ENCODE assay signal across 9 cellular contexts in the genomic region with DNA sequence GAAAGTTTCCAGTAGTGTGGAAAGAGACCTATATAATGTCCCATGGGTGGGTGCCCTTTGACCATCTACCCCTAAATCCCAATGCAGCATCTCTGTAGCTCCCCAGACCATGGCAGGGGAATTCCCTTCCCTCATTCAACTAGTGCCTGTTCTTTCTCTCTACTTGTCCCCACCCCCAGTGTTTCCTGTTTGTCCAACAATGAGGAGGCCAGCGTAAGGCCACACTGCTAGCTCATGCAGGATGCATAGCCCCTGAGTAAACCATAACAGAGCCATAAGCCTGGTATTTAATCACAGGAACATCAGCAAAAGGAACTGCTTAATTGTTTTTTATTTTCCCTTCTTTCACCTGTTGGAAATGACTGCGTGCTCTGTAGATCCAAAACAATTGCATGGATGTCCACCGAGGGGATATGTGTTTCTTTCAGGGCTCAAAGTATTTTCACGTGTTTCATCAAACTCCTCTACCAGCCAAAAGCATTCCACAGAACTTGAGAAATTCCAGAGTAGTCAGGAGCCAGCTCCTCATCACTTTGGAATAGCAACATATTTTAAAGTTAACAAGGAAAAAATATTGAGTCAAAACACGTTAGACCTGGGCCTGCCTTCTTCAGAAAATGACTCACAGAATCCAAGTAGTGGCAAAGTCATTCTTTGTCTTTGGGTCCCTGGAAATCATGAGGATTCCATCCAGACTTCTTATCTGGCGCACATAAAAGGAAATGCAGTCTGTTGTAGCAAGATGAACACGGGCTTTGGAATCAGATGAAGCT.
DNase-seq lines count a peak whose midpoint lies in the region; ATAC-seq, FAIRE-seq and TF ChIP-seq lines count a peak whose summit lies in the region.
"Had no signal": no experiment of that assay in that cellular context is flagged by ENCODE, and none has a peak within 500 bp of the region (broad histone marks: within the 10 kb centered on the region; RNA-seq: fewer than 3 reads in every experiment).

No MANE protein-coding gene starts in this region.

- no peak overlapping the region for H3K4me3 Mint-ChIP-seq in astrocyte (ENCODE audit: unreplicated experiment)
- no peak overlapping the region for H3K4me3 Mint-ChIP-seq in nephron

- peak; percentile 75 for FAIRE-seq in astrocyte (lab: Jason Lieb, UNC)
- FAIRE-seq: islet of Langerhans had no signal

- H3K4me3 ChIP-seq in astrocyte (ENCODE audit: insufficient read depth, low read depth, low read length) = no peak overlapping the region

- no peaks in the 10 kb centered on the region for H3K27me3 ChIP-seq in astrocyte (ENCODE audit: insufficient read depth, low read length)

- no peaks in the 10 kb centered on the region for H3K27me3 Mint-ChIP-seq in astrocyte (ENCODE audit: low read depth, unreplicated experiment)
- no peaks in the 10 kb centered on the region for H3K27me3 Mint-ChIP-seq in nephron (ENCODE audit: low read depth)

- H3K79me2 ChIP-seq in astrocyte (ENCODE audit: insufficient read depth, low read length) = no peaks in the 10 kb centered on the region

- H3K9me3 Mint-ChIP-seq in astrocyte (ENCODE audit: unreplicated experiment) (no peaks in the 10 kb centered on the region), nephron (no peaks in the 10 kb centered on the region)

- peaks cover 2% of the 10 kb centered on the region for H3K36me3 ChIP-seq in astrocyte (ENCODE audit: insufficient read depth, low read length)

- peak; percentile 73 for DNase-seq in astrocyte (ENCODE audit: low read depth)
- no peak for DNase-seq in KG1 (lab: John Stamatoyannopoulos, UW)
- DNase-seq in NCI-H446 treated with DMSO at 0.1 percent for 48 hours (lab: John Stamatoyannopoulos, UW) = no peak
- DNase-seq in activated CD4-positive, CD25-positive, alpha-beta regulatory T cell (lab: John Stamatoyannopoulos, UW) = no peak

- ATAC-seq in GM18502 (IDR thresholded peaks at IDR 0.05; ENCODE audit: poor library complexity, unreplicated experiment) = peak; percentile 23
- peak; percentile 30 for ATAC-seq in HG02885 (IDR thresholded peaks at IDR 0.05; ENCODE audit: poor library complexity, unreplicated experiment)
- no peak for ATAC-seq in HG03135 (IDR thresholded peaks at IDR 0.05; ENCODE audit: unreplicated experiment)

- H3K9ac ChIP-seq in astrocyte (ENCODE audit: low read length) = peak overlapping the region; percentile 29

- peak overlapping the region; percentile 55 for H3K27ac ChIP-seq in astrocyte (ENCODE audit: low read depth, low read length)

- no peaks in the 10 kb centered on the region for H4K20me1 ChIP-seq in astrocyte (ENCODE audit: insufficient read depth, low read length)

- H3K4me2 ChIP-seq in astrocyte (ENCODE audit: low read length) = peak overlapping the region; percentile 65

- peak overlapping the region; percentile 91 for H3K27ac Mint-ChIP-seq in astrocyte (ENCODE audit: unreplicated experiment)
- H3K27ac Mint-ChIP-seq in nephron = peak overlapping the region; percentile 7 to 53 (median 30)

- TF ChIP-seq CTCF in astrocyte (IDR thresholded peaks at IDR 0.05; ENCODE audit: insufficient read depth, low read depth, low read length) (no peak), nephron (IDR thresholded peaks at IDR 0.05; ENCODE audit: unreplicated experiment in 3 of 3) (no peak)

- H3K9me3 ChIP-seq in astrocyte (ENCODE audit: insufficient read depth, low read depth, low read length) = no peaks in the 10 kb centered on the region

- peaks cover 28% of the 10 kb centered on the region for H3K4me1 ChIP-seq in astrocyte (ENCODE audit: insufficient read depth, low read length)

- peaks cover 22% of the 10 kb centered on the region for H3K36me3 Mint-ChIP-seq in astrocyte (ENCODE audit: low read depth, unreplicated experiment)
- H3K36me3 Mint-ChIP-seq in nephron (ENCODE audit: low read depth) = peaks cover 20% of the 10 kb centered on the region

- peak overlapping the region; percentile 7 for H2AFZ ChIP-seq in astrocyte (ENCODE audit: low read depth, low read length)

- H3K4me1 Mint-ChIP-seq in astrocyte (ENCODE audit: low read depth, unreplicated experiment) = peaks cover 36% of the 10 kb centered on the region
- H3K4me1 Mint-ChIP-seq in nephron = peaks cover 14% of the 10 kb centered on the region
